15 cellular contexts compared by ENCODE assay signal in genomic region chrX:134431894-134432293, GRCh38. TPM values are rescaled to one million over a fixed set of nuclear protein-coding genes. Genes with fewer than 3 reads are reported as not detected.
DNase-seq lines count a peak whose midpoint lies in the region; ATAC-seq and TF ChIP-seq lines count a peak whose summit lies in the region.
"Had no signal": no experiment of that assay in that cellular context is flagged by ENCODE, and none has a peak within 500 bp of the region (broad histone marks: within the 10 kb centered on the region; RNA-seq: fewer than 3 reads in every experiment).

No MANE protein-coding gene starts in this region.

- no peaks in the 10 kb centered on the region for H3K4me1 ChIP-seq in psoas muscle
- H3K4me1 ChIP-seq: body of pancreas, heart right ventricle had no signal

- no peak overlapping the region for H3K4me3 ChIP-seq in NB4 (ENCODE audit: low read depth, low read length)
- H3K4me3 ChIP-seq in psoas muscle = no peak overlapping the region
- H3K4me3 ChIP-seq: body of pancreas, heart right ventricle, thoracic aorta had no signal

- H3K36me3 ChIP-seq in psoas muscle (ENCODE audit: insufficient read depth in 1 of 2, low read depth in 1 of 2) = no peaks in the 10 kb centered on the region
- H3K36me3 ChIP-seq: thoracic aorta had no signal

- no peaks in the 10 kb centered on the region for H3K27me3 ChIP-seq in psoas muscle (ENCODE audit: insufficient read depth in 3 of 3, low read length in 2 of 3)
- H3K27me3 ChIP-seq: body of pancreas had no signal

- no peak for ATAC-seq in HG03565 (IDR thresholded peaks at IDR 0.05; ENCODE audit: unreplicated experiment)
- no peak for ATAC-seq in psoas muscle
- ATAC-seq: body of pancreas; CD8-positive, alpha-beta T cell; heart right ventricle had no signal

- intact Hi-C loops in psoas muscle (cut with DNase I) = no loop called here

- WGBS in psoas muscle, 3 donors = 64 to 88% (median 76%) methylated on average over 2 of the region's 2 CpGs

- no peak overlapping the region for H3K27ac ChIP-seq in psoas muscle
- H3K27ac ChIP-seq: body of pancreas, heart right ventricle, thoracic aorta had no signal

- no peaks in the 10 kb centered on the region for H3K9me3 ChIP-seq in psoas muscle
- H3K9me3 ChIP-seq: body of pancreas, heart right ventricle, thoracic aorta had no signal

- TF ChIP-seq CTCF in NB4 (IDR thresholded peaks at IDR 0.05; ENCODE audit: low read depth, low read length) (no peak), psoas muscle (IDR thresholded peaks at IDR 0.05) (no peak)

- peak; percentile 2 for DNase-seq in stimulated activated CD4-positive, alpha-beta T cell treated with anti-CD3 and anti-CD28 coated beads, Interleukin-1b, Interleukin-23, amount 100 ng/mL, for 48 hours
- DNase-seq in stimulated activated CD4-positive, alpha-beta T cell treated with anti-CD3 and anti-CD28 coated beads, Interleukin-4, amount 100 ng/mL, for 1 hour = no peak
- DNase-seq in NB4 (ENCODE audit: low read depth) = peak; percentile 22
- DNase-seq in dermis microvascular lymphatic vessel endothelial cell (ENCODE audit: low read depth in 2 of 2) = peak; percentile 31 to 71
- DNase-seq in DMS114 treated with DMSO at 0.1 percent for 48 hours (lab: John Stamatoyannopoulos, UW; ENCODE audit: unreplicated experiment) = no peak
- no peak for DNase-seq in retina
- no peak for DNase-seq in psoas muscle
- DNase-seq: activated CD4-positive, CD25-positive, alpha-beta regulatory T cell treated with anti-CD3 and anti-CD28 coated beads, Interleukin-2, amount 50 U/mL, for 72 hours; body of pancreas; CD8-positive, alpha-beta T cell; heart right ventricle; NCI-H146; stimulated activated CD4-positive, alpha-beta T cell treated with anti-CD3 and anti-CD28 coated beads, Interleukin-12 subunit alpha, Interleukin-12 subunit beta, amount 100 ng/mL, for 4 hours had no signal

- no peak for TF ChIP-seq POLR2A in NB4 (IDR thresholded peaks at IDR 0.05; ENCODE audit: extremely low read depth, insufficient read length)

RNA-seq across cellular contexts. Expression of gene HPRT1, which starts 28.1 kb away (rescaled TPM):
- total RNA-seq in dermis microvascular lymphatic vessel endothelial cell = 9.1 and 14.0 TPM in 2 replicates
- 10 to 100 TPM; 13.6 to 30.0 (median 24.2) TPM for total RNA-seq in psoas muscle
- polyA plus RNA-seq in psoas muscle = 10 to 100 TPM in 2 of 3 donors, 1 to 10 TPM in 1; 7.9 to 15.9 (median 15.3) TPM

RNA-seq across cellular contexts. Expression of gene PHF6, which starts 58.8 kb away (rescaled TPM):
- total RNA-seq in dermis microvascular lymphatic vessel endothelial cell = 26.0 and 32.1 TPM in 2 replicates
- 1 to 10 TPM; 6.1 to 8.7 (median 6.7) TPM for total RNA-seq in psoas muscle
- polyA plus RNA-seq in psoas muscle = 1 to 10 TPM; 3.5 to 9.1 (median 4.9) TPM

Comparison
In these comparisons a context has a peak if more than half of its experiments do, and no peak if none do; other contexts are left out.
1. DNase-seq: peak in stimulated activated CD4-positive, alpha-beta T cell treated with anti-CD3 and anti-CD28 coated beads, Interleukin-1b, Interleukin-23, amount 100 ng/mL, for 48 hours (single experiment), NB4 (single experiment) and dermis microvascular lymphatic vessel endothelial cell (2 of 2); none in stimulated activated CD4-positive, alpha-beta T cell treated with anti-CD3 and anti-CD28 coated beads, Interleukin-4, amount 100 ng/mL, for 1 hour (single experiment), DMS114 treated with DMSO at 0.1 percent for 48 hours (single experiment), retina (single experiment) and psoas muscle (0 of 2).